In genomic region chr10:122768033-122768745, GRCh38 we compare ENCODE assay signal across 15 cellular contexts.
DNase-seq lines count a peak whose midpoint lies in the region; ATAC-seq and TF ChIP-seq lines count a peak whose summit lies in the region.
"Had no signal": no experiment of that assay in that cellular context is flagged by ENCODE, and none has a peak within 500 bp of the region (broad histone marks: within the 10 kb centered on the region; RNA-seq: fewer than 3 reads in every experiment).

No MANE protein-coding gene starts in this region.

- H4K91ac ChIP-seq in neuronal stem cell (ENCODE audit: low read depth, low read length, poor library complexity), result no peak overlapping the region

- no peak overlapping the region for H2BK120ac ChIP-seq in neuronal stem cell (ENCODE audit: low read depth, low read length)

- no peak overlapping the region for H3K4me2 ChIP-seq in neuronal stem cell (ENCODE audit: insufficient read depth, low read length, poor library complexity, severe bottlenecking)
- H3K4me2 ChIP-seq: BLaER1 treated with 17β-estradiol and CSF1 and Interleukin-3, amounts not matched to agents 10 nM and 100 nM had no signal

- no peaks in the 10 kb centered on the region for H3K36me3 Mint-ChIP-seq in activated CD8-positive, alpha-beta memory T cell treated with anti-CD3 and anti-CD28 coated beads, Interleukin-2, amount 10 ng/mL, durations not matched to agents 7 days and 5 days

- no peak overlapping the region for H3K4me3 Mint-ChIP-seq in activated CD8-positive, alpha-beta memory T cell treated with anti-CD3 and anti-CD28 coated beads, Interleukin-2, amount 10 ng/mL, durations not matched to agents 7 days and 5 days
- H3K4me3 Mint-ChIP-seq: B cell, H9 had no signal

- no peak overlapping the region for H4K8ac ChIP-seq in neuronal stem cell (ENCODE audit: low read depth, low read length)

- no peaks in the 10 kb centered on the region for H3K4me1 ChIP-seq in RWPE2 (ENCODE audit: insufficient read depth, poor library complexity, severe bottlenecking)
- H3K4me1 ChIP-seq in neuronal stem cell (ENCODE audit: control insufficient read depth in 2 of 2, insufficient read depth in 1 of 2, low read depth in 1 of 2, low read length in 2 of 2), result no peaks in the 10 kb centered on the region
- H3K4me1 ChIP-seq: BLaER1 treated with 17β-estradiol and CSF1 and Interleukin-3, amounts not matched to agents 10 nM and 100 nM had no signal

- H2BK12ac ChIP-seq in neuronal stem cell (ENCODE audit: low read length), result peak overlapping the region; percentile 69

- H3K27me3 ChIP-seq in RWPE2 (ENCODE audit: insufficient read depth, poor library complexity, severe bottlenecking), result no peaks in the 10 kb centered on the region
- no peaks in the 10 kb centered on the region for H3K27me3 ChIP-seq in neuronal stem cell (ENCODE audit: control insufficient read depth in 3 of 3, insufficient read depth in 3 of 3, low read depth in 1 of 3, low read length in 3 of 3)
- H3K27me3 ChIP-seq: BLaER1 treated with 17β-estradiol and CSF1 and Interleukin-3, amounts not matched to agents 10 nM and 100 nM had no signal

- H3K9me3 ChIP-seq in RWPE2 (ENCODE audit: severe bottlenecking) (no peaks in the 10 kb centered on the region), neuronal stem cell (replicated peaks in 1 of 2; ENCODE audit: control insufficient read depth in 2 of 2, insufficient read depth in 1 of 2, low read depth in 1 of 2, low read length in 2 of 2) (no peaks in the 10 kb centered on the region)

- no peaks in the 10 kb centered on the region for H3K36me3 ChIP-seq in RWPE2 (ENCODE audit: low read depth)
- no peaks in the 10 kb centered on the region for H3K36me3 ChIP-seq in neuronal stem cell (replicated peaks in 1 of 2; ENCODE audit: control insufficient read depth in 2 of 2, insufficient read depth in 2 of 2, low read length in 2 of 2)
- H3K36me3 ChIP-seq: BLaER1 treated with 17β-estradiol and CSF1 and Interleukin-3, amounts not matched to agents 10 nM and 100 nM had no signal

- TF ChIP-seq CTCF in RWPE2 (IDR thresholded peaks at IDR 0.05; ENCODE audit: poor library complexity, severe bottlenecking), result no peak

- no peak overlapping the region for H2BK15ac ChIP-seq in neuronal stem cell (ENCODE audit: low read length)

- no CpG with 5 or more reads among the region's 12 CpGs for WGBS in neuronal stem cell (ENCODE audit: extremely low coverage in 2 of 2, insufficient read length in 2 of 2, insufficient replicate concordance in 1 of 2), 2 donors

- no peak for DNase-seq in RWPE2 (ENCODE audit: low spot score)
- no peak for DNase-seq in neuronal stem cell (ENCODE audit: low spot score)
- no peak for DNase-seq in activated CD8-positive, alpha-beta memory T cell treated with anti-CD3 and anti-CD28 coated beads, Interleukin-2, amount 10 ng/mL, durations not matched to agents 7 days and 5 days
- no peak for DNase-seq in COLO668 (lab: John Stamatoyannopoulos, UW; ENCODE audit: unreplicated experiment)
- DNase-seq: DMS153, DMS79, GF-D8, H9, IMR-90 had no signal

- H3K79me1 ChIP-seq in neuronal stem cell (ENCODE audit: low read depth, low read length), result no peaks in the 10 kb centered on the region

- H3K23ac ChIP-seq in neuronal stem cell (ENCODE audit: low read depth, low read length, poor library complexity), result peak overlapping the region; percentile 35

- CTCF ChIA-PET in activated CD8-positive, alpha-beta memory T cell treated with anti-CD3 and anti-CD28 coated beads, Interleukin-2, amount 10 ng/mL, durations not matched to agents 7 days and 5 days (lab: Charles Lee), result no interaction called here

- ATAC-seq in RWPE2 (ENCODE audit: low read depth) (peak; percentile 46; the same call in 1 of the 3 replicates), esophagus mucosa (peak; percentile 89), GM19397 (IDR thresholded peaks at IDR 0.05; ENCODE audit: unreplicated experiment) (no peak)
- no peak for ATAC-seq in activated CD8-positive, alpha-beta memory T cell treated with anti-CD3 and anti-CD28 coated beads, Interleukin-2, amount 10 ng/mL, durations not matched to agents 7 days and 5 days
- ATAC-seq: K562 had no signal

- no peak overlapping the region for H3K14ac ChIP-seq in neuronal stem cell (ENCODE audit: low read length)

- H3K9ac ChIP-seq in neuronal stem cell (ENCODE audit: low read depth, low read length, poor library complexity), result no peak overlapping the region
- H3K9ac ChIP-seq: BLaER1 treated with 17β-estradiol and CSF1 and Interleukin-3, amounts not matched to agents 10 nM and 100 nM had no signal

- no peaks in the 10 kb centered on the region for H3K9me3 Mint-ChIP-seq in activated CD8-positive, alpha-beta memory T cell treated with anti-CD3 and anti-CD28 coated beads, Interleukin-2, amount 10 ng/mL, durations not matched to agents 7 days and 5 days (ENCODE audit: low read depth)

- no peak overlapping the region for H3K27ac Mint-ChIP-seq in activated CD8-positive, alpha-beta memory T cell treated with anti-CD3 and anti-CD28 coated beads, Interleukin-2, amount 10 ng/mL, durations not matched to agents 7 days and 5 days
- H3K27ac Mint-ChIP-seq: B cell, H9 had no signal

- H3K4me3 ChIP-seq in RWPE2 (ENCODE audit: severe bottlenecking) (no peak overlapping the region), neuronal stem cell (ENCODE audit: low read length in 2 of 2) (peak overlapping the region in 1 of 2 donors; percentile 19)
- H3K4me3 ChIP-seq: BLaER1 treated with 17β-estradiol and CSF1 and Interleukin-3, amounts not matched to agents 10 nM and 100 nM; K562 had no signal

- no peak overlapping the region for H2AFZ ChIP-seq in neuronal stem cell (ENCODE audit: low read length)

- H3K27ac ChIP-seq in RWPE2 (ENCODE audit: poor library complexity, severe bottlenecking), result no peak overlapping the region
- no peak overlapping the region for H3K27ac ChIP-seq in neuronal stem cell (replicated peaks; ENCODE audit: low read length)
- H3K27ac ChIP-seq: BLaER1 treated with 17β-estradiol and CSF1 and Interleukin-3, amounts not matched to agents 10 nM and 100 nM; HL-60 had no signal

- no peak overlapping the region for H2AK5ac ChIP-seq in neuronal stem cell (ENCODE audit: low read depth, low read length)

- H3K27me3 Mint-ChIP-seq in activated CD8-positive, alpha-beta memory T cell treated with anti-CD3 and anti-CD28 coated beads, Interleukin-2, amount 10 ng/mL, durations not matched to agents 7 days and 5 days, result peaks cover 11% of the 10 kb centered on the region

- peak overlapping the region; percentile 81 for H3K18ac ChIP-seq in neuronal stem cell (ENCODE audit: low read length)

- no peak overlapping the region for H2BK5ac ChIP-seq in neuronal stem cell (ENCODE audit: low read length)

- H3K4ac ChIP-seq in neuronal stem cell (ENCODE audit: low read length), result no peak overlapping the region

- H3K4me1 Mint-ChIP-seq in activated CD8-positive, alpha-beta memory T cell treated with anti-CD3 and anti-CD28 coated beads, Interleukin-2, amount 10 ng/mL, durations not matched to agents 7 days and 5 days, result no peaks in the 10 kb centered on the region
- H3K4me1 Mint-ChIP-seq: B cell, H9 had no signal

Comparison
In these comparisons a context has a peak if more than half of its experiments do, and no peak if none do; other contexts are left out.
1. ATAC-seq: peak in RWPE2 (single experiment) and esophagus mucosa (single experiment); none in activated CD8-positive, alpha-beta memory T cell treated with anti-CD3 and anti-CD28 coated beads, Interleukin-2, amount 10 ng/mL, durations not matched to agents 7 days and 5 days (single experiment) and GM19397 (single experiment).